1 cellular context compared by ENCODE assay signal in genomic region chr16:84818133-84818532, GRCh38.
TF ChIP-seq lines count a peak whose summit lies in the region.

No MANE protein-coding gene starts in this region.

TF ChIP-seq in GM23338, 12 proteins besides CTCF, POLR2A, EP300 and RAD21 (continued from another document):
- no peak for TF ChIP-seq ETS1 (IDR thresholded peaks at IDR 0.05)
